9 cellular contexts compared by ENCODE assay signal in genomic region chr10:77898323-77899079, GRCh38. TPM values are rescaled to one million over a fixed set of nuclear protein-coding genes. Genes with fewer than 3 reads are reported as not detected.
DNase-seq lines count a peak whose midpoint lies in the region; ATAC-seq and TF ChIP-seq lines count a peak whose summit lies in the region.
"Had no signal": no experiment of that assay in that cellular context is flagged by ENCODE, and none has a peak within 500 bp of the region (broad histone marks: within the 10 kb centered on the region; RNA-seq: fewer than 3 reads in every experiment).

No MANE protein-coding gene starts in this region.

- peaks cover 64% of the 10 kb centered on the region for H3K4me1 ChIP-seq in stomach smooth muscle (ENCODE audit: control insufficient read depth, insufficient read depth, low read length)
- peaks cover 0 to 55% (median 14%) of the 10 kb centered on the region in 4 donors for H3K4me1 ChIP-seq in tibial artery

- intact Hi-C loops in tibial artery (cut with DNase I; ENCODE audit: low total_unique reads) = no loop called here

- H3K27ac ChIP-seq in stomach smooth muscle (ENCODE audit: low read length) (peak overlapping the region; percentile 37), tibial artery (no peak overlapping the region)

- ATAC-seq in HG02870 (IDR thresholded peaks at IDR 0.05; ENCODE audit: unreplicated experiment) = peak; percentile 43
- no peak for ATAC-seq in naive thymus-derived CD8-positive, alpha-beta T cell

- H3K9me3 Mint-ChIP-seq in naive thymus-derived CD8-positive, alpha-beta T cell = no peaks in the 10 kb centered on the region

- H3K36me3 ChIP-seq in stomach smooth muscle (ENCODE audit: control insufficient read depth in 2 of 2, insufficient read depth in 2 of 2, low read length in 2 of 2) = no peaks in the 10 kb centered on the region
- no peaks in the 10 kb centered on the region for H3K36me3 ChIP-seq in tibial artery

- H3K27ac Mint-ChIP-seq in naive thymus-derived CD8-positive, alpha-beta T cell = no peak overlapping the region

- DNase-seq in NOMO-1 (lab: John Stamatoyannopoulos, UW; ENCODE audit: unreplicated experiment in 2 of 2) = peak; percentile 81 to 91
- DNase-seq in glomerular visceral epithelial cell (ENCODE audit: extremely low spot score) = peak; percentile 86
- DNase-seq in tibial artery = no peak
- no peak for DNase-seq in NCI-H128 (lab: John Stamatoyannopoulos, UW; ENCODE audit: unreplicated experiment)
- DNase-seq in nucleus accumbens (lab: John Stamatoyannopoulos, UW) = no peak
- DNase-seq in naive thymus-derived CD8-positive, alpha-beta T cell = no peak
- DNase-seq: stimulated activated CD4-positive, alpha-beta T cell treated with anti-CD3 and anti-CD28 coated beads, Interleukin-1b, Interleukin-23, amount 100 ng/mL, for 48 hours had no signal

- H3K36me3 Mint-ChIP-seq in naive thymus-derived CD8-positive, alpha-beta T cell = no peaks in the 10 kb centered on the region

- H3K9ac ChIP-seq in stomach smooth muscle (ENCODE audit: low read length in 2 of 2) = peak overlapping the region in 1 of 2 donors; percentile 36

- H3K4me3 ChIP-seq in stomach smooth muscle (ENCODE audit: low read length in 2 of 2) = peak overlapping the region in 1 of 2 donors; percentile 54
- H3K4me3 ChIP-seq in tibial artery = no peak overlapping the region

- no peak overlapping the region for H3K4me3 Mint-ChIP-seq in naive thymus-derived CD8-positive, alpha-beta T cell

- POLR2A ChIA-PET in naive thymus-derived CD8-positive, alpha-beta T cell (lab: Charles Lee) = no interaction called here

- H3K27me3 Mint-ChIP-seq in naive thymus-derived CD8-positive, alpha-beta T cell = peaks cover 0 to 16% (median 6%) of the 10 kb centered on the region in 5 donors

- H3K9me3 ChIP-seq in stomach smooth muscle (ENCODE audit: control insufficient read depth in 2 of 2, low read length in 2 of 2) (no peaks in the 10 kb centered on the region), tibial artery (no peaks in the 10 kb centered on the region)

- H3K4me1 Mint-ChIP-seq in naive thymus-derived CD8-positive, alpha-beta T cell = no peaks in the 10 kb centered on the region

- TF ChIP-seq CTCF in tibial artery (IDR thresholded peaks at IDR 0.05) = no peak

- H3K27me3 ChIP-seq in stomach smooth muscle (ENCODE audit: control insufficient read depth in 1 of 2, insufficient read depth in 2 of 2, low read length in 2 of 2) (no peaks in the 10 kb centered on the region), tibial artery (no peaks in the 10 kb centered on the region)

RNA-seq across cellular contexts. Expression of gene DLG5, which starts 28.1 kb away (rescaled TPM):
- under 1 TPM; 0.30 to 0.55 TPM for total RNA-seq in naive thymus-derived CD8-positive, alpha-beta T cell
- polyA plus RNA-seq in naive thymus-derived CD8-positive, alpha-beta T cell = under 1 TPM in 2 of 3 donors, not detected in 1; 0.04 to 0.54 TPM

Comparison
In these comparisons a context has a peak if more than half of its experiments do, and no peak if none do; other contexts are left out.
1. DNase-seq: peak in NOMO-1 (2 of 2) and glomerular visceral epithelial cell (single experiment); none in tibial artery (0 of 2), NCI-H128 (single experiment), nucleus accumbens (0 of 56) and naive thymus-derived CD8-positive, alpha-beta T cell (0 of 10).